ENCODE assay signal across 10 cellular contexts in the genomic region with DNA sequence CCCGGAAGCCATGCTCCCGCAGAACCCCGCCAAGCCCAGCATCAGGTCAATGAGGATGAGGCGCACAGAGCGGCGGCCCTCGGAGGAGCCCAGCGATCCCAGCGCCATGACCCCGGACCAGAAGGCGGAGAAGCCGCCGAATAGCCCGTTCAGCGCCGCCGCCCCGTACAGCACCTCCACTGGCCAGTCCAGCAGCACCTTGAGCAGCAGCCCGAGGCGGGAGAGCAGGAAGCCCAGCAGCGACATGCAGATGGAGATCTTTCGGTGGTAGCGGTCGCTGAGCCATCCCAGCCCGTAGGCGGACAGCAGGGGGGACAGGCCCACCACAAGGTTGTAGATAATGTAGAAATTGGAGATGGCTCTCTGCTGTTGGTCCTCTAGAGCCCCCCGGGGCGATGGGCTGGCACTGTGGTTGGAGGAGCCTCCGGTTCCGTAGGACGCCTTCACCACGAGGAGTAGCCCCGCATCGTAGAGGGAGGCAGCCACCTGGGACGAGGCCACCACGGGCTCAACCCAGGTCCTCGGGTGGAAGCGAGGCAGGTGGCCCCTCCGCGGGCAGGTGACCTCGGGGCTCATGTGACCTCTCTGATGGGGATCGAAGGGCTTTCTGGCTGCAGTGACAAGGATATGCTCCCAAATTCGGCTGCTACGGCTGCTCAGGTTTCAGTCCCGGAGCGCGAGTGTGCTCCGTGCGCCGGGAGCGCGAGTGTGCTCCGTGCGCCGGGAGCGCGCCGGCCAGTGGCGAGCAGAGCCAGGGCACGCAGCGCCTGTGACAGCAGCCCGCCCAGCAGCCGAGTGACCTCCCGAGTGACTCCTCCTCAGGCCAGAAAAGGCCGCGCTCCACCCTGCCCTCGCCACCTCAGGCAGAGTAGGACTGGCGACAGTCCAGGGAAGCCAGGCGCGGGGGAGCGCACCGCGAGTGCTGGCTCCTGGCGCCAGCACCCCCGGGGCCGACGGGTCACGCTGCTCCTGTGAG. TPM values are rescaled to one million over a fixed set of nuclear protein-coding genes. Genes with fewer than 3 reads are reported as not detected.
DNase-seq lines count a peak whose midpoint lies in the region; ATAC-seq and TF ChIP-seq lines count a peak whose summit lies in the region.
"Had no signal": no experiment of that assay in that cellular context is flagged by ENCODE, and none has a peak within 500 bp of the region (broad histone marks: within the 10 kb centered on the region; RNA-seq: fewer than 3 reads in every experiment).

Gene SLC46A2, minus strand, starts transcription at position 771 of the 976 bp plus-strand sequence. Its CDS starts 195 bp downstream, at position 576.

- H4K20me1 ChIP-seq in osteoblast (ENCODE audit: insufficient read depth, low read length) = no peaks in the 10 kb centered on the region

- H3K27me3 ChIP-seq in ascending aorta (no peaks in the 10 kb centered on the region), osteoblast (ENCODE audit: insufficient read depth, low read length) (no peaks in the 10 kb centered on the region)

- H3K4me2 ChIP-seq in osteoblast (ENCODE audit: insufficient read depth, low read length) = peak within 1 kb of the TSS; percentile 91

- H3K9me3 ChIP-seq in ascending aorta (no peaks in the 10 kb centered on the region), osteoblast (ENCODE audit: low read depth, low read length) (no peaks in the 10 kb centered on the region)

- TF ChIP-seq CTCF in Calu3 (IDR thresholded peaks at IDR 0.05; ENCODE audit: unreplicated experiment) (no peak), ascending aorta (IDR thresholded peaks at IDR 0.05) (no peak), osteoblast (IDR thresholded peaks at IDR 0.05; ENCODE audit: extremely low read depth, low read depth, low read length) (no peak)

- H3K27ac Mint-ChIP-seq in Calu3 (ENCODE audit: unreplicated experiment) = no peak within 1 kb of the TSS
- H3K27ac Mint-ChIP-seq: immature natural killer cell had no signal

- peaks cover 13% of the 10 kb centered on the region for H3K27me3 Mint-ChIP-seq in Calu3 (ENCODE audit: unreplicated experiment)

- H3K27ac ChIP-seq in ascending aorta (no peak within 1 kb of the TSS), osteoblast (ENCODE audit: low read depth, low read length) (no peak within 1 kb of the TSS)

- CTCF ChIA-PET in Calu3 (lab: Charles Lee) = no interaction called here

- H3K36me3 Mint-ChIP-seq in Calu3 (ENCODE audit: insufficient read depth, unreplicated experiment) = no peaks in the 10 kb centered on the region
- H3K36me3 Mint-ChIP-seq: immature natural killer cell had no signal

- H3K36me3 ChIP-seq in ascending aorta = no peaks in the 10 kb centered on the region
- H3K36me3 ChIP-seq in osteoblast (ENCODE audit: insufficient read depth, low read length) = no peaks in the 10 kb centered on the region

- no peaks in the 10 kb centered on the region for H3K4me1 ChIP-seq in ascending aorta
- H3K4me1 ChIP-seq in osteoblast (ENCODE audit: insufficient read depth, low read length) = peaks cover 14% of the 10 kb centered on the region

- no peaks in the 10 kb centered on the region for H3K79me2 ChIP-seq in osteoblast (ENCODE audit: insufficient read depth, low read length)

- H3K4me3 ChIP-seq in ascending aorta = peak within 1 kb of the TSS; percentile 6 to 49
- peak within 1 kb of the TSS; percentile 71 for H3K4me3 ChIP-seq in osteoblast (ENCODE audit: insufficient read depth, low read length)

- no peaks in the 10 kb centered on the region for H3K4me1 Mint-ChIP-seq in Calu3 (ENCODE audit: low read depth, unreplicated experiment)
- H3K4me1 Mint-ChIP-seq: immature natural killer cell had no signal

- BruUV-seq in Calu3 (replicated peaks; lab: Mats Ljungman, UMichigan) = no TSS peak

- no peaks in the 10 kb centered on the region for H3K9me3 Mint-ChIP-seq in Calu3 (ENCODE audit: low read depth, unreplicated experiment)

- H3K4me3 Mint-ChIP-seq in Calu3 (ENCODE audit: low read depth, unreplicated experiment) = peak within 1 kb of the TSS; percentile 54
- H3K4me3 Mint-ChIP-seq: immature natural killer cell had no signal

- peak within 1 kb of the TSS; percentile 58 for H2AFZ ChIP-seq in osteoblast (ENCODE audit: low read length)

- ATAC-seq in left ventricle myocardium superior = peak; percentile 91

- DNase-seq in Calu3 = no peak
- DNase-seq in ascending aorta (ENCODE audit: low spot score in 2 of 2) = peak in 1 of 2 donors; percentile 59
- DNase-seq in left ventricle myocardium superior = peak; percentile 68
- DNase-seq in osteoblast (ENCODE audit: insufficient read length, low spot score, missing footprints) = peak; percentile 71
- no peak for DNase-seq in HuH-7 (ENCODE audit: low spot score)
- DNase-seq in NCI-H1105 (lab: John Stamatoyannopoulos, UW) = no peak
- DNase-seq in activated CD4-positive, alpha-beta T cell treated with anti-CD3 and anti-CD28 coated beads for 1 hour = no peak
- no peak for DNase-seq in SK-N-DZ (ENCODE audit: low spot score)
- DNase-seq: immature natural killer cell, NCI-H2029 had no signal

- intact Hi-C loops in Calu3 (cut with micrococcal nuclease; ENCODE audit: unreplicated experiment) = no loop called here
- intact Hi-C loops in ascending aorta (cut with DNase I) = no loop called here
- intact Hi-C loops in left ventricle myocardium superior (cut with micrococcal nuclease) = no loop called here

RNA-seq across cellular contexts. Expression of gene SLC46A2, which starts in this region (rescaled TPM):
- total RNA-seq in Calu3 (2022) = not detected in 2 replicates
- total RNA-seq in ascending aorta = not detected
- total RNA-seq in left ventricle myocardium superior = not detected
- total RNA-seq in osteoblast = under 0.01 TPM in 1 of 2 replicates, not detected in the other
- polyA plus RNA-seq in SK-N-DZ (2014; cell fraction: cytosol; rRNA removed) = not detected in 2 replicates
- not detected in 2 replicates for polyA plus RNA-seq in SK-N-DZ (2014; cell fraction: nucleus; rRNA removed)

Comparison
In these comparisons a context has a peak if more than half of its experiments do, and no peak if none do; other contexts are left out.
1. Peak in DNase-seq and ATAC-seq in left ventricle myocardium superior; RNA of the gene not detected or under 1 TPM.
2. Peak in DNase-seq, H3K4me3 ChIP-seq and H3K4me2 ChIP-seq in osteoblast; RNA of the gene not detected or under 1 TPM.